37 cellular contexts compared by ENCODE assay signal in the genomic region with DNA sequence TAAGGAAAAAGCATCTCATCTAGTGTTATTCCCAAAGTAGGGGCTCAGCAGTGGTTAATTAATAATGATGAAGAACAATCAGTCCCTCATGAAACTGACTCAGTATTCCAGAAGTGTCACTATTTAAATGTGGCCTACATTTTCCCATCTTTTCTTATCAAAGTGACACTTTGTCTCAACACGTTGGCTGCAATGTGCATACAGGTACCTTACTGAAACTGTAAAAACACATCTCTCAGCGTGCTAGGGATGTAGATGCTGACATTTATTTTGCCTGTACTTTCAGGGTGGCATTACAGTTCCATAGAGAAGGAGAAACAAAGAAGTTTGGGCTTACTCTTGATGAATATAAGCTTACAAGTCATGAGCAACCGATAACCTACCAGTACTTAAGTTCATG. TPM values are rescaled to one million over a fixed set of nuclear protein-coding genes. Genes with fewer than 3 reads are reported as not detected.
"Had no signal": no experiment of that assay in that cellular context is flagged by ENCODE, and none has a peak within 500 bp of the region (broad histone marks: within the 10 kb centered on the region; RNA-seq: fewer than 3 reads in every experiment).

No MANE protein-coding gene starts in this region.

- H3K9me3 Mint-ChIP-seq: activated naive CD8-positive, alpha-beta T cell treated with anti-CD3 and anti-CD28 coated beads, Interleukin-2, amount 10 ng/mL, durations not matched to agents 7 days and 5 days; activated naive CD8-positive, alpha-beta T cell treated with anti-CD3 and anti-CD28 coated beads, Interleukin-2, amount 50 U/mL, for 24 hours; activated T-cell treated with anti-CD3 and anti-CD28 coated beads, Interleukin-2, amount 50 U/mL, for 24 hours; activated T-helper 1 cell treated with anti-CD3 and anti-CD28 coated beads, Interleukin-12 subunit alpha, Interleukin-12 subunit beta, Interleukin-2, Interleukin-4 antibody, amounts not matched to agents 30 ng/mL and 10 ng/mL and 1 ng/mL, durations not matched to agents 14 hours and 24 hours and 36 hours had no signal

- H3K27ac Mint-ChIP-seq: activated naive CD4-positive, alpha-beta T cell treated with anti-CD3 and anti-CD28 coated beads for 36 hours; activated naive CD4-positive, alpha-beta T cell treated with anti-CD3 and anti-CD28 coated beads, Interleukin-2, amount 10 ng/mL, durations not matched to agents 7 days and 5 days; activated naive CD4-positive, alpha-beta T cell treated with anti-CD3 and anti-CD28 coated beads, Interleukin-2, amount 50 U/mL, for 24 hours; activated naive CD4-positive, alpha-beta T cell treated with anti-CD3 and anti-CD28 coated beads, Interleukin-2, amount 50 U/mL, for 72 hours; activated naive CD8-positive, alpha-beta T cell; activated naive CD8-positive, alpha-beta T cell treated with anti-CD3 and anti-CD28 coated beads for 36 hours; activated naive CD8-positive, alpha-beta T cell treated with anti-CD3 and anti-CD28 coated beads, Interleukin-2, amount 10 ng/mL, durations not matched to agents 7 days and 5 days; activated naive CD8-positive, alpha-beta T cell treated with anti-CD3 and anti-CD28 coated beads, Interleukin-2, amount 50 U/mL, for 24 hours; activated T-cell treated with anti-CD3 and anti-CD28 coated beads, Interleukin-2, amount 50 U/mL, for 24 hours; activated T-cell treated with anti-CD3 and anti-CD28 coated beads, Interleukin-2, amount 50 U/mL, for 72 hours; activated T-helper 1 cell treated with anti-CD3 and anti-CD28 coated beads, Interleukin-12 subunit alpha, Interleukin-12 subunit beta, Interleukin-2, Interleukin-4 antibody, amounts not matched to agents 30 ng/mL and 10 ng/mL and 1 ng/mL, durations not matched to agents 14 hours and 24 hours and 36 hours; activated T-helper 17 cell treated with anti-CD3 and anti-CD28 coated beads, Interleukin-2, amount 50 U/mL, for 72 hours; activated T-helper 2 cell treated with anti-CD3 and anti-CD28 coated beads, Interferon-gamma antibody, Interleukin-2, Interleukin-4, amounts not matched to agents 10 μg/mL and 5 μg/mL and 100 μg/mL, durations not matched to agents 14 hours and 24 hours and 36 hours had no signal

- H3K4me3 Mint-ChIP-seq: activated naive CD4-positive, alpha-beta T cell treated with anti-CD3 and anti-CD28 coated beads for 36 hours; activated naive CD4-positive, alpha-beta T cell treated with anti-CD3 and anti-CD28 coated beads, Interleukin-2, amount 10 ng/mL, durations not matched to agents 7 days and 5 days; activated naive CD4-positive, alpha-beta T cell treated with anti-CD3 and anti-CD28 coated beads, Interleukin-2, amount 50 U/mL, for 24 hours; activated naive CD8-positive, alpha-beta T cell; activated naive CD8-positive, alpha-beta T cell treated with anti-CD3 and anti-CD28 coated beads for 36 hours; activated naive CD8-positive, alpha-beta T cell treated with anti-CD3 and anti-CD28 coated beads, Interleukin-2, amount 10 ng/mL, durations not matched to agents 7 days and 5 days; activated naive CD8-positive, alpha-beta T cell treated with anti-CD3 and anti-CD28 coated beads, Interleukin-2, amount 50 U/mL, for 24 hours; activated T-cell treated with anti-CD3 and anti-CD28 coated beads, Interleukin-2, amount 50 U/mL, for 24 hours; activated T-cell treated with anti-CD3 and anti-CD28 coated beads, Interleukin-2, amount 50 U/mL, for 4 hours; activated T-cell treated with anti-CD3 and anti-CD28 coated beads, Interleukin-2, amount 50 U/mL, for 72 hours; activated T-helper 1 cell treated with anti-CD3 and anti-CD28 coated beads, Interleukin-12 subunit alpha, Interleukin-12 subunit beta, Interleukin-2, Interleukin-4 antibody, amounts not matched to agents 30 ng/mL and 10 ng/mL and 1 ng/mL, durations not matched to agents 14 hours and 24 hours and 36 hours; activated T-helper 17 cell treated with anti-CD3 and anti-CD28 coated beads, Interleukin-2, amount 50 U/mL, for 72 hours; brain; central memory CD8-positive, alpha-beta T cell had no signal

- ATAC-seq: activated naive CD4-positive, alpha-beta T cell treated with anti-CD3 and anti-CD28 coated beads, Interleukin-2, amount 50 U/mL, for 72 hours; activated naive CD8-positive, alpha-beta T cell treated with anti-CD3 and anti-CD28 coated beads, Interleukin-2, amount 50 U/mL, for 24 hours; activated T-cell treated with anti-CD3 and anti-CD28 coated beads, Interleukin-2, amount 50 U/mL, for 4 hours; activated T-cell treated with anti-CD3 and anti-CD28 coated beads, Interleukin-2, amount 50 U/mL, for 72 hours; activated T-helper 17 cell treated with anti-CD3 and anti-CD28 coated beads, Interleukin-2, amount 50 U/mL, for 72 hours; body of pancreas had no signal

- H3K27ac ChIP-seq: adrenal gland, ascending aorta, body of pancreas, brain microvascular endothelial cell, breast epithelium, cardiac muscle cell had no signal

- H3K4me3 ChIP-seq: adrenal gland, ascending aorta, body of pancreas, breast epithelium, cardiac muscle cell had no signal

- H3K27me3 ChIP-seq: adrenal gland, ascending aorta, body of pancreas, brain microvascular endothelial cell, breast epithelium, cardiac muscle cell had no signal

- H3K4me1 ChIP-seq: adrenal gland, ascending aorta, body of pancreas, breast epithelium had no signal

- DNase-seq: activated effector memory CD4-positive, alpha-beta T cell treated with anti-CD3 and anti-CD28 coated beads, Interleukin-2, amount 50 U/mL, for 16 hours; activated effector memory CD4-positive, alpha-beta T cell treated with Interleukin-2 at 50 U/mL for 16 hours; activated gamma-delta T cell; activated gamma-delta T cell treated with Interleukin-2 at 50 U/mL for 16 hours; activated naive CD4-positive, alpha-beta T cell; activated naive CD4-positive, alpha-beta T cell treated with anti-CD3 and anti-CD28 coated beads for 36 hours; activated naive CD4-positive, alpha-beta T cell treated with anti-CD3 and anti-CD28 coated beads, Interleukin-2, amount 10 ng/mL, durations not matched to agents 7 days and 5 days; activated naive CD4-positive, alpha-beta T cell treated with anti-CD3 and anti-CD28 coated beads, Interleukin-2, amount 50 U/mL, for 16 hours; activated naive CD4-positive, alpha-beta T cell treated with Interleukin-2 at 50 U/mL for 16 hours; activated naive CD8-positive, alpha-beta T cell treated with anti-CD3 and anti-CD28 coated beads for 36 hours; activated naive CD8-positive, alpha-beta T cell treated with anti-CD3 and anti-CD28 coated beads, Interleukin-2, amount 10 ng/mL, durations not matched to agents 7 days and 5 days; activated naive CD8-positive, alpha-beta T cell treated with anti-CD3 and anti-CD28 coated beads, Interleukin-2, amount 50 U/mL, for 24 hours; activated T-cell treated with anti-CD3 and anti-CD28 coated beads, Interleukin-2, amount 50 U/mL, for 1 hour; activated T-cell treated with anti-CD3 and anti-CD28 coated beads, Interleukin-2, amount 50 U/mL, for 24 hours; activated T-cell treated with anti-CD3 and anti-CD28 coated beads, Interleukin-2, amount 50 U/mL, for 4 hours; activated T-cell treated with anti-CD3 and anti-CD28 coated beads, Interleukin-2, amount 50 U/mL, for 48 hours; activated T-cell treated with anti-CD3 and anti-CD28 coated beads, Interleukin-2, amount 50 U/mL, for 72 hours; adrenal gland; amniotic stem cell; amygdala; anterior cingulate cortex; aorta; body of pancreas; brain microvascular endothelial cell; central memory CD4-positive, alpha-beta T cell; cerebellar nuclear complex had no signal

- H3K27me3 Mint-ChIP-seq: activated naive CD4-positive, alpha-beta T cell treated with anti-CD3 and anti-CD28 coated beads, Interleukin-2, amount 10 ng/mL, durations not matched to agents 7 days and 5 days; activated naive CD4-positive, alpha-beta T cell treated with anti-CD3 and anti-CD28 coated beads, Interleukin-2, amount 50 U/mL, for 24 hours; activated naive CD8-positive, alpha-beta T cell; activated naive CD8-positive, alpha-beta T cell treated with anti-CD3 and anti-CD28 coated beads for 36 hours; activated naive CD8-positive, alpha-beta T cell treated with anti-CD3 and anti-CD28 coated beads, Interleukin-2, amount 10 ng/mL, durations not matched to agents 7 days and 5 days; activated naive CD8-positive, alpha-beta T cell treated with anti-CD3 and anti-CD28 coated beads, Interleukin-2, amount 50 U/mL, for 24 hours; activated T-cell treated with anti-CD3 and anti-CD28 coated beads, Interleukin-2, amount 50 U/mL, for 24 hours; activated T-helper 17 cell treated with anti-CD3 and anti-CD28 coated beads, Interleukin-2, amount 50 U/mL, for 72 hours; central memory CD8-positive, alpha-beta T cell had no signal

- H3K9me3 ChIP-seq: adrenal gland, body of pancreas, breast epithelium had no signal

- H3K36me3 ChIP-seq: adrenal gland, ascending aorta, brain microvascular endothelial cell, breast epithelium, cardiac muscle cell had no signal

- H3K4me1 Mint-ChIP-seq: activated naive CD4-positive, alpha-beta T cell treated with anti-CD3 and anti-CD28 coated beads, Interleukin-2, amount 10 ng/mL, durations not matched to agents 7 days and 5 days; activated naive CD4-positive, alpha-beta T cell treated with anti-CD3 and anti-CD28 coated beads, Interleukin-2, amount 50 U/mL, for 24 hours; activated naive CD8-positive, alpha-beta T cell treated with anti-CD3 and anti-CD28 coated beads for 36 hours; activated naive CD8-positive, alpha-beta T cell treated with anti-CD3 and anti-CD28 coated beads, Interleukin-2, amount 10 ng/mL, durations not matched to agents 7 days and 5 days; activated naive CD8-positive, alpha-beta T cell treated with anti-CD3 and anti-CD28 coated beads, Interleukin-2, amount 50 U/mL, for 24 hours; activated T-helper 17 cell treated with anti-CD3 and anti-CD28 coated beads, Interleukin-2, amount 50 U/mL, for 72 hours; brain; central memory CD8-positive, alpha-beta T cell had no signal

- H3K36me3 Mint-ChIP-seq: activated naive CD4-positive, alpha-beta T cell treated with anti-CD3 and anti-CD28 coated beads, Interleukin-2, amount 10 ng/mL, durations not matched to agents 7 days and 5 days; activated naive CD4-positive, alpha-beta T cell treated with anti-CD3 and anti-CD28 coated beads, Interleukin-2, amount 50 U/mL, for 24 hours; activated naive CD8-positive, alpha-beta T cell; activated naive CD8-positive, alpha-beta T cell treated with anti-CD3 and anti-CD28 coated beads for 36 hours; activated naive CD8-positive, alpha-beta T cell treated with anti-CD3 and anti-CD28 coated beads, Interleukin-2, amount 10 ng/mL, durations not matched to agents 7 days and 5 days; brain had no signal

RNA-seq across cellular contexts. Expression of a gene that starts 58.3 kb away (rescaled TPM):
- total RNA-seq: activated naive CD4-positive, alpha-beta T cell treated with anti-CD3 and anti-CD28 coated beads for 36 hours; activated naive CD4-positive, alpha-beta T cell treated with anti-CD3 and anti-CD28 coated beads, Interleukin-2, amount 50 U/mL, for 72 hours; activated naive CD8-positive, alpha-beta T cell treated with anti-CD3 and anti-CD28 coated beads for 36 hours; activated naive CD8-positive, alpha-beta T cell treated with anti-CD3 and anti-CD28 coated beads, Interleukin-2, amount 10 ng/mL, durations not matched to agents 7 days and 5 days; activated T-cell treated with anti-CD3 and anti-CD28 coated beads, Interleukin-2, amount 50 U/mL, for 72 hours; activated T-helper 1 cell treated with anti-CD3 and anti-CD28 coated beads, Interleukin-12 subunit alpha, Interleukin-12 subunit beta, Interleukin-2, Interleukin-4 antibody, amounts not matched to agents 30 ng/mL and 10 ng/mL and 1 ng/mL, durations not matched to agents 14 hours and 24 hours and 36 hours; activated T-helper 17 cell treated with anti-CD3 and anti-CD28 coated beads, Interleukin-2, amount 50 U/mL, for 72 hours had no signal
